1 cellular context compared by ENCODE assay signal in genomic region chr15:89125038-89125826, GRCh38.
A peak's percentile ranks its signal among the peaks of the same experiment; 100 is the strongest.
TF ChIP-seq lines count a peak whose summit lies in the region.

No MANE protein-coding gene starts in this region.

TF ChIP-seq in HepG2, 621 proteins besides CTCF, POLR2A, EP300 and RAD21 (continued from another document and continues in another):
- TF ChIP-seq, protein P1, sequence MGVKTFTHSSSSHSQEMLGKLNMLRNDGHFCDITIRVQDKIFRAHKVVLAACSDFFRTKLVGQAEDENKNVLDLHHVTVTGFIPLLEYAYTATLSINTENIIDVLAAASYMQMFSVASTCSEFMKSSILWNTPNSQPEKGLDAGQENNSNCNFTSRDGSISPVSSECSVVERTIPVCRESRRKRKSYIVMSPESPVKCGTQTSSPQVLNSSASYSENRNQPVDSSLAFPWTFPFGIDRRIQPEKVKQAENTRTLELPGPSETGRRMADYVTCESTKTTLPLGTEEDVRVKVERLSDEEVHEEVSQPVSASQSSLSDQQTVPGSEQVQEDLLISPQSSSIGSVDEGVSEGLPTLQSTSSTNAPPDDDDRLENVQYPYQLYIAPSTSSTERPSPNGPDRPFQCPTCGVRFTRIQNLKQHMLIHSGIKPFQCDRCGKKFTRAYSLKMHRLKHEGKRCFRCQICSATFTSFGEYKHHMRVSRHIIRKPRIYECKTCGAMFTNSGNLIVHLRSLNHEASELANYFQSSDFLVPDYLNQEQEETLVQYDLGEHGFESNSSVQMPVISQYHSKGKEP (CRISPR knock-in tag; IDR thresholded peaks at IDR 0.05): no peak
- TF ChIP-seq, protein P2, sequence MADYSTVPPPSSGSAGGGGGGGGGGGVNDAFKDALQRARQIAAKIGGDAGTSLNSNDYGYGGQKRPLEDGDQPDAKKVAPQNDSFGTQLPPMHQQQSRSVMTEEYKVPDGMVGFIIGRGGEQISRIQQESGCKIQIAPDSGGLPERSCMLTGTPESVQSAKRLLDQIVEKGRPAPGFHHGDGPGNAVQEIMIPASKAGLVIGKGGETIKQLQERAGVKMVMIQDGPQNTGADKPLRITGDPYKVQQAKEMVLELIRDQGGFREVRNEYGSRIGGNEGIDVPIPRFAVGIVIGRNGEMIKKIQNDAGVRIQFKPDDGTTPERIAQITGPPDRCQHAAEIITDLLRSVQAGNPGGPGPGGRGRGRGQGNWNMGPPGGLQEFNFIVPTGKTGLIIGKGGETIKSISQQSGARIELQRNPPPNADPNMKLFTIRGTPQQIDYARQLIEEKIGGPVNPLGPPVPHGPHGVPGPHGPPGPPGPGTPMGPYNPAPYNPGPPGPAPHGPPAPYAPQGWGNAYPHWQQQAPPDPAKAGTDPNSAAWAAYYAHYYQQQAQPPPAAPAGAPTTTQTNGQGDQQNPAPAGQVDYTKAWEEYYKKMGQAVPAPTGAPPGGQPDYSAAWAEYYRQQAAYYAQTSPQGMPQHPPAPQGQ (CRISPR knock-in tag; IDR thresholded peaks at IDR 0.05; ENCODE audit: borderline replicate concordance): no peak
- TF ChIP-seq HNRNPLL (IDR thresholded peaks at IDR 0.05; ENCODE audit: low read depth, low read length, poor library complexity, severe bottlenecking) (no peak), STAG1 (CRISPR knock-in tag; IDR thresholded peaks at IDR 0.05) (no peak; the same call in 1 of the 2 replicates), ZSCAN29 (CRISPR knock-in tag; conservative IDR thresholded peaks at IDR 0.05) (0 out of 2 replicates have a peak, but pooled peaks have one; percentile 21), HNF4A (CRISPR knock-in tag; IDR thresholded peaks at IDR 0.05) (peak; percentile 38), KAT7 (CRISPR knock-in tag; IDR thresholded peaks at IDR 0.05; ENCODE audit: borderline replicate concordance) (no peak; the same call in 1 of the 2 replicates), FOXK1 (CRISPR knock-in tag; IDR thresholded peaks at IDR 0.05; ENCODE audit: borderline replicate concordance, low read depth) (no peak), ZNF501 (CRISPR knock-in tag; IDR thresholded peaks at IDR 0.05) (no peak), SALL1 (CRISPR knock-in tag; IDR thresholded peaks at IDR 0.05) (peak; percentile 81), ZNF143 (CRISPR knock-in tag; IDR thresholded peaks at IDR 0.05) (no peak), RFXAP (CRISPR knock-in tag; IDR thresholded peaks at IDR 0.05; ENCODE audit: borderline replicate concordance) (no peak), ZNF75D (CRISPR knock-in tag; IDR thresholded peaks at IDR 0.05; ENCODE audit: borderline replicate concordance) (no peak), AHR (CRISPR knock-in tag; IDR thresholded peaks at IDR 0.05) (no peak), ZNF530 (CRISPR knock-in tag; IDR thresholded peaks at IDR 0.05; ENCODE audit: low read depth) (no peak), MIER3 (CRISPR knock-in tag; IDR thresholded peaks at IDR 0.05; ENCODE audit: borderline replicate concordance) (peak; percentile 20; the same call in 1 of the 2 replicates), TRIM24 (CRISPR knock-in tag; IDR thresholded peaks at IDR 0.05) (no peak), IRF2 (CRISPR knock-in tag; IDR thresholded peaks at IDR 0.05) (no peak), SIX1 (CRISPR knock-in tag; IDR thresholded peaks at IDR 0.05; ENCODE audit: borderline replicate concordance) (no peak), SAP130 (CRISPR knock-in tag; IDR thresholded peaks at IDR 0.05; ENCODE audit: low read depth) (peak; percentile 61), SOX5 (CRISPR knock-in tag; IDR thresholded peaks at IDR 0.05; ENCODE audit: borderline replicate concordance) (no peak), ERF (CRISPR knock-in tag; IDR thresholded peaks at IDR 0.05) (no peak), SNRNP70 (IDR thresholded peaks at IDR 0.05; ENCODE audit: low read depth, low read length) (no peak), NR0B2 (CRISPR knock-in tag; IDR thresholded peaks at IDR 0.05) (no peak), JUND (CRISPR knock-in tag; IDR thresholded peaks at IDR 0.05) (no peak), THAP9 (CRISPR knock-in tag; IDR thresholded peaks at IDR 0.05; ENCODE audit: borderline replicate concordance) (no peak), XBP1 (CRISPR knock-in tag; IDR thresholded peaks at IDR 0.05) (no peak), RFX1 (IDR thresholded peaks at IDR 0.05) (no peak), ARID4A (CRISPR knock-in tag; IDR thresholded peaks at IDR 0.05; ENCODE audit: borderline replicate concordance) (peak; percentile 63; the same call in 1 of the 2 replicates), NFRKB (IDR thresholded peaks at IDR 0.05) (no peak), XRCC5 (optimal IDR thresholded peaks at IDR 0.05; ENCODE audit: low read length) (no peak), ZNF224 (CRISPR knock-in tag; IDR thresholded peaks at IDR 0.05) (no peak), SATB2 (CRISPR knock-in tag; IDR thresholded peaks at IDR 0.05) (no peak), ZNF660 (CRISPR knock-in tag; IDR thresholded peaks at IDR 0.05; ENCODE audit: borderline replicate concordance, low read depth) (no peak), ZFP82 (CRISPR knock-in tag; IDR thresholded peaks at IDR 0.05; ENCODE audit: borderline replicate concordance) (no peak), MIER2 (CRISPR knock-in tag; IDR thresholded peaks at IDR 0.05) (no peak), HCFC1 (IDR thresholded peaks at IDR 0.05; ENCODE audit: low read depth, low read length) (no peak), DDIT3 (CRISPR knock-in tag; IDR thresholded peaks at IDR 0.05) (no peak), EZH2 (conservative IDR thresholded peaks at IDR 0.05; ENCODE audit: low read depth, low read length) (no peak), THAP7 (CRISPR knock-in tag; IDR thresholded peaks at IDR 0.05) (no peak), GTF2F1 (IDR thresholded peaks at IDR 0.05; ENCODE audit: low read length) (no peak), PHF5A (CRISPR knock-in tag; IDR thresholded peaks at IDR 0.05; ENCODE audit: low read depth, unreplicated experiment) (no peak), PITX1 (CRISPR knock-in tag; IDR thresholded peaks at IDR 0.05) (no peak; the same call in 1 of the 2 replicates), ZNF556 (CRISPR knock-in tag; IDR thresholded peaks at IDR 0.05; ENCODE audit: borderline replicate concordance) (0 out of 2 replicates have a peak, but pooled peaks have one; percentile 14), HHEX (CRISPR knock-in tag; IDR thresholded peaks at IDR 0.05) (0 out of 2 replicates have a peak, but pooled peaks have one; percentile 51)
- TF ChIP-seq, protein P3, sequence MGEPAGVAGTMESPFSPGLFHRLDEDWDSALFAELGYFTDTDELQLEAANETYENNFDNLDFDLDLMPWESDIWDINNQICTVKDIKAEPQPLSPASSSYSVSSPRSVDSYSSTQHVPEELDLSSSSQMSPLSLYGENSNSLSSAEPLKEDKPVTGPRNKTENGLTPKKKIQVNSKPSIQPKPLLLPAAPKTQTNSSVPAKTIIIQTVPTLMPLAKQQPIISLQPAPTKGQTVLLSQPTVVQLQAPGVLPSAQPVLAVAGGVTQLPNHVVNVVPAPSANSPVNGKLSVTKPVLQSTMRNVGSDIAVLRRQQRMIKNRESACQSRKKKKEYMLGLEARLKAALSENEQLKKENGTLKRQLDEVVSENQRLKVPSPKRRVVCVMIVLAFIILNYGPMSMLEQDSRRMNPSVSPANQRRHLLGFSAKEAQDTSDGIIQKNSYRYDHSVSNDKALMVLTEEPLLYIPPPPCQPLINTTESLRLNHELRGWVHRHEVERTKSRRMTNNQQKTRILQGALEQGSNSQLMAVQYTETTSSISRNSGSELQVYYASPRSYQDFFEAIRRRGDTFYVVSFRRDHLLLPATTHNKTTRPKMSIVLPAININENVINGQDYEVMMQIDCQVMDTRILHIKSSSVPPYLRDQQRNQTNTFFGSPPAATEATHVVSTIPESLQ (CRISPR knock-in tag; conservative IDR thresholded peaks at IDR 0.05): no peak
- TF ChIP-seq, protein P4, sequence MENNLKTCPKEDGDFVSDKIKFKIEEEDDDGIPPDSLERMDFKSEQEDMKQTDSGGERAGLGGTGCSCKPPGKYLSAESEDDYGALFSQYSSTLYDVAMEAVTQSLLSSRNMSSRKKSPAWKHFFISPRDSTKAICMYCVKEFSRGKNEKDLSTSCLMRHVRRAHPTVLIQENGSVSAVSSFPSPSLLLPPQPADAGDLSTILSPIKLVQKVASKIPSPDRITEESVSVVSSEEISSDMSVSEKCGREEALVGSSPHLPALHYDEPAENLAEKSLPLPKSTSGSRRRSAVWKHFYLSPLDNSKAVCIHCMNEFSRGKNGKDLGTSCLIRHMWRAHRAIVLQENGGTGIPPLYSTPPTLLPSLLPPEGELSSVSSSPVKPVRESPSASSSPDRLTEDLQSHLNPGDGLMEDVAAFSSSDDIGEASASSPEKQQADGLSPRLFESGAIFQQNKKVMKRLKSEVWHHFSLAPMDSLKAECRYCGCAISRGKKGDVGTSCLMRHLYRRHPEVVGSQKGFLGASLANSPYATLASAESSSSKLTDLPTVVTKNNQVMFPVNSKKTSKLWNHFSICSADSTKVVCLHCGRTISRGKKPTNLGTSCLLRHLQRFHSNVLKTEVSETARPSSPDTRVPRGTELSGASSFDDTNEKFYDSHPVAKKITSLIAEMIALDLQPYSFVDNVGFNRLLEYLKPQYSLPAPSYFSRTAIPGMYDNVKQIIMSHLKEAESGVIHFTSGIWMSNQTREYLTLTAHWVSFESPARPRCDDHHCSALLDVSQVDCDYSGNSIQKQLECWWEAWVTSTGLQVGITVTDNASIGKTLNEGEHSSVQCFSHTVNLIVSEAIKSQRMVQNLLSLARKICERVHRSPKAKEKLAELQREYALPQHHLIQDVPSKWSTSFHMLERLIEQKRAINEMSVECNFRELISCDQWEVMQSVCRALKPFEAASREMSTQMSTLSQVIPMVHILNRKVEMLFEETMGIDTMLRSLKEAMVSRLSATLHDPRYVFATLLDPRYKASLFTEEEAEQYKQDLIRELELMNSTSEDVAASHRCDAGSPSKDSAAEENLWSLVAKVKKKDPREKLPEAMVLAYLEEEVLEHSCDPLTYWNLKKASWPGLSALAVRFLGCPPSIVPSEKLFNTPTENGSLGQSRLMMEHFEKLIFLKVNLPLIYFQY (CRISPR knock-in tag; IDR thresholded peaks at IDR 0.05; ENCODE audit: borderline replicate concordance): 0 out of 2 replicates have a peak, but pooled peaks have one; percentile 45
